In genomic region chr19:46181386-46181774, GRCh38 we compare ENCODE assay signal across 13 cellular contexts. TPM values are rescaled to one million over a fixed set of nuclear protein-coding genes. Genes with fewer than 3 reads are reported as not detected.
DNase-seq lines count a peak whose midpoint lies in the region; ATAC-seq and TF ChIP-seq lines count a peak whose summit lies in the region.
"Had no signal": no experiment of that assay in that cellular context is flagged by ENCODE, and none has a peak within 500 bp of the region (broad histone marks: within the 10 kb centered on the region; RNA-seq: fewer than 3 reads in every experiment).

No MANE protein-coding gene starts in this region.

- H3K4me1 ChIP-seq in GM23338 (ENCODE audit: insufficient read depth) = no peaks in the 10 kb centered on the region
- H3K4me1 ChIP-seq: heart left ventricle had no signal

- H3F3A ChIP-seq in GM23338 (replicated peaks; ENCODE audit: low read depth) = no peaks in the 10 kb centered on the region

- H3K27me3 ChIP-seq in GM23338 (ENCODE audit: insufficient read depth) = no peaks in the 10 kb centered on the region

- H3K4me1 Mint-ChIP-seq in GM23338 = no peaks in the 10 kb centered on the region

- H2AFZ ChIP-seq in GM23338 = peak overlapping the region; percentile 90

- H3K27me3 Mint-ChIP-seq in GM23338 (ENCODE audit: insufficient read depth, low read depth, poor library complexity) = no peaks in the 10 kb centered on the region

- peaks cover 2% of the 10 kb centered on the region; the same call in 1 of the 3 replicates for H3K9me3 Mint-ChIP-seq in GM23338
- H3K9me3 Mint-ChIP-seq: CD4-positive, alpha-beta memory T cell had no signal

- no peak overlapping the region for H3K4me2 ChIP-seq in GM23338

- no peak for ATAC-seq in GM23338
- ATAC-seq: heart left ventricle had no signal

- no peak overlapping the region for H3K4me3 Mint-ChIP-seq in GM23338
- H3K4me3 Mint-ChIP-seq: CD4-positive, alpha-beta memory T cell had no signal

- no peaks in the 10 kb centered on the region for H3K79me2 ChIP-seq in GM23338 (replicated peaks; ENCODE audit: insufficient read depth)

- H3K4me3 ChIP-seq in GM23338 (no peak overlapping the region), foreskin fibroblast (ENCODE audit: low read depth in 1 of 2, low read length in 2 of 2) (no peak overlapping the region)
- H3K4me3 ChIP-seq: coronary artery, heart left ventricle had no signal

- no peak overlapping the region for H3K27ac ChIP-seq in GM23338 (ENCODE audit: low read depth)
- H3K27ac ChIP-seq: coronary artery, heart left ventricle had no signal

- no peak overlapping the region for H3K27ac Mint-ChIP-seq in GM23338
- H3K27ac Mint-ChIP-seq: CD4-positive, alpha-beta memory T cell had no signal

- no peaks in the 10 kb centered on the region for H3K36me3 ChIP-seq in GM23338 (ENCODE audit: insufficient read depth)
- H3K36me3 ChIP-seq: heart left ventricle had no signal

- TF ChIP-seq CTCF in GM23338 (conservative IDR thresholded peaks at IDR 0.05; ENCODE audit: low read depth in 2 of 2) (no peak), foreskin fibroblast (IDR thresholded peaks at IDR 0.05; ENCODE audit: low read depth, low read length) (no peak)

- H3K36me3 Mint-ChIP-seq in GM23338 (ENCODE audit: low read depth) = no peaks in the 10 kb centered on the region; the same call in 2 of the 3 replicates
- H3K36me3 Mint-ChIP-seq: CD4-positive, alpha-beta memory T cell had no signal

- DNase-seq in A172 (ENCODE audit: low spot score) = peak; percentile 57
- no peak for DNase-seq in GM23338 (ENCODE audit: low spot score)
- peak; percentile 26 for DNase-seq in RPMI7951 (ENCODE audit: low read depth)
- peak; percentile 20 to 50 for DNase-seq in foreskin fibroblast
- DNase-seq in SK-N-DZ (ENCODE audit: low spot score) = no peak
- no peak for DNase-seq in islet precursor cell
- DNase-seq in Ammon's horn (ENCODE audit: low spot score) = no peak
- DNase-seq in DMS153 treated with DMSO at 0.1 percent for 48 hours (lab: John Stamatoyannopoulos, UW; ENCODE audit: unreplicated experiment) = no peak
- DNase-seq: CD4-positive, alpha-beta memory T cell; heart left ventricle; NCI-H510A had no signal

- no peaks in the 10 kb centered on the region for H3K9me2 ChIP-seq in GM23338 (ENCODE audit: insufficient read depth)

- H4K20me1 ChIP-seq in GM23338 (replicated peaks; ENCODE audit: insufficient read depth) = no peaks in the 10 kb centered on the region

TF ChIP-seq in GM23338, 12 proteins besides CTCF, POLR2A, EP300 and RAD21 (continues in another document):
- TF ChIP-seq REST (IDR thresholded peaks at IDR 0.05; ENCODE audit: unreplicated experiment) (no peak), ZNF114 (CRISPR knock-in tag; IDR thresholded peaks at IDR 0.05) (no peak), JUNB (IDR thresholded peaks at IDR 0.05; ENCODE audit: unreplicated experiment) (no peak), STAT1 (IDR thresholded peaks at IDR 0.05; ENCODE audit: unreplicated experiment) (no peak), POLR2AphosphoS5 (IDR thresholded peaks at IDR 0.05; ENCODE audit: low read depth) (no peak), NANOG (IDR thresholded peaks at IDR 0.05; ENCODE audit: borderline replicate concordance) (no peak), ETS1 (IDR thresholded peaks at IDR 0.05) (no peak)

RNA-seq across cellular contexts. Expression of gene IGFL2, which starts 33.3 kb away (rescaled TPM):
- total RNA-seq in A172 (2014; rRNA removed; shearing (Covaris generic)) = not detected in 2 replicates
- total RNA-seq in GM23338 (2014; rRNA removed; shearing (Covaris generic)) = not detected in 2 replicates
- polyA plus RNA-seq in GM23338 (2016; fragmentation: Nextera tagmentation; extraction: Ambion mirVana) = not detected in 2 replicates
- total RNA-seq in RPMI7951 (2014; rRNA removed; shearing (Covaris generic)) = not detected in 2 replicates
- not detected in 2 replicates for polyA plus RNA-seq in SK-N-DZ (2014; cell fraction: cytosol; rRNA removed)
- polyA plus RNA-seq in SK-N-DZ (2014; cell fraction: nucleus; rRNA removed) = not detected in 2 replicates
- total RNA-seq: mesenteric fat pad had no signal
- polyA plus RNA-seq: heart left ventricle had no signal

RNA-seq across cellular contexts. Expression of gene IGFL1, which starts 48.2 kb away (rescaled TPM):
- total RNA-seq in A172 (2014; rRNA removed; shearing (Covaris generic)) = 0.67 TPM in 1 of 2 replicates, not detected in the other
- not detected in 2 replicates for total RNA-seq in GM23338 (2014; rRNA removed; shearing (Covaris generic))
- polyA plus RNA-seq in GM23338 (2016; fragmentation: Nextera tagmentation; extraction: Ambion mirVana) = not detected in 2 replicates
- not detected in 2 replicates for total RNA-seq in RPMI7951 (2014; rRNA removed; shearing (Covaris generic))
- not detected in 2 replicates for polyA plus RNA-seq in SK-N-DZ (2014; cell fraction: cytosol; rRNA removed)
- not detected in 2 replicates for polyA plus RNA-seq in SK-N-DZ (2014; cell fraction: nucleus; rRNA removed)
- total RNA-seq: CD4-positive, alpha-beta memory T cell; heart left ventricle; mesenteric fat pad had no signal
- polyA plus RNA-seq: CD4-positive, alpha-beta memory T cell; heart left ventricle had no signal

RNA-seq across cellular contexts. Expression of gene IGFL3, which starts 56.9 kb away (rescaled TPM):
- total RNA-seq in A172 (2014; rRNA removed; shearing (Covaris generic)) = 0.53 TPM in 1 of 2 replicates, not detected in the other
- total RNA-seq in GM23338 (2014; rRNA removed; shearing (Covaris generic)) = not detected in 2 replicates
- not detected in 2 replicates for polyA plus RNA-seq in GM23338 (2016; fragmentation: Nextera tagmentation; extraction: Ambion mirVana)
- not detected in 2 replicates for total RNA-seq in RPMI7951 (2014; rRNA removed; shearing (Covaris generic))
- polyA plus RNA-seq in SK-N-DZ (2014; cell fraction: cytosol; rRNA removed) = not detected in 2 replicates
- not detected in 2 replicates for polyA plus RNA-seq in SK-N-DZ (2014; cell fraction: nucleus; rRNA removed)
- total RNA-seq: CD4-positive, alpha-beta memory T cell; heart left ventricle; mesenteric fat pad had no signal
- polyA plus RNA-seq: CD4-positive, alpha-beta memory T cell; heart left ventricle had no signal

Comparison
In these comparisons a context has a peak if more than half of its experiments do, and no peak if none do; other contexts are left out.
1. DNase-seq: peak in A172 (single experiment), RPMI7951 (single experiment) and foreskin fibroblast (2 of 2); none in GM23338 (single experiment), SK-N-DZ (single experiment), islet precursor cell (single experiment), Ammon's horn (single experiment) and DMS153 treated with DMSO at 0.1 percent for 48 hours (single experiment).